ENCODE assay signal across 8 cellular contexts in genomic region chr2:118310016-118310877, GRCh38.
DNase-seq lines count a peak whose midpoint lies in the region; ATAC-seq lines count a peak whose summit lies in the region.

No MANE protein-coding gene starts in this region.

- intact Hi-C loops in Right ventricle myocardium superior (cut with DNase I), result no loop called here
- intact Hi-C loops in Right ventricle myocardium inferior (cut with DNase I), result no loop called here

- H3K27ac ChIP-seq in duodenal mucosa (ENCODE audit: low read depth, low read length) (no peak overlapping the region), mesendoderm (ENCODE audit: low read depth, low read length) (no peak overlapping the region)

- H3K9ac ChIP-seq in duodenal mucosa (ENCODE audit: low read depth in 1 of 2, low read length in 2 of 2), result peak overlapping the region in 1 of 2 donors; percentile 29
- H3K9ac ChIP-seq in mesendoderm (ENCODE audit: low read length), result peak overlapping the region; percentile 66

- WGBS in mesendoderm (ENCODE audit: extremely low coverage, insufficient coverage, low lambda C conversion rate), result no CpG with 5 or more reads among the region's 57 CpGs

- H2AK5ac ChIP-seq in mesendoderm (ENCODE audit: low read length), result no peak overlapping the region

- no peak overlapping the region for H4K5ac ChIP-seq in mesendoderm (ENCODE audit: low read length)

- H3K23ac ChIP-seq in mesendoderm (ENCODE audit: low read length), result no peak overlapping the region

- peak overlapping the region; percentile 96 for H3K18ac ChIP-seq in mesendoderm (ENCODE audit: low read length)

- peak overlapping the region; percentile 95 for H3K4ac ChIP-seq in mesendoderm (ENCODE audit: low read depth, low read length)

- DNase-seq in Right ventricle myocardium superior, result no peak
- DNase-seq in Right ventricle myocardium inferior (ENCODE audit: missing footprints), result no peak
- DNase-seq in activated CD4-positive, alpha-beta T cell treated with anti-CD3 and anti-CD28 coated beads, Interleukin-2, amount 50 U/mL, for 1 hour, result peak; percentile 59
- DNase-seq in mesendoderm, result peak; percentile 87
- peak; percentile 28 for DNase-seq in stimulated activated CD8-positive, alpha-beta memory T cell treated with anti-CD3 and anti-CD28 coated beads, Interleukin-12 subunit alpha, Interleukin-12 subunit beta, amount 100 ng/mL, for 24 hours (ENCODE audit: extremely low read depth)
- no peak for DNase-seq in SHP77 treated with DMSO at 0.1 percent for 48 hours (lab: John Stamatoyannopoulos, UW)

- no peak overlapping the region for H2BK15ac ChIP-seq in mesendoderm (replicated peaks; ENCODE audit: low read depth)

- H3K4me1 ChIP-seq in duodenal mucosa (ENCODE audit: control insufficient read depth in 1 of 2, insufficient read depth in 2 of 2, low read length in 2 of 2), result peaks cover 0 to 4% of the 10 kb centered on the region in 2 donors
- H3K4me1 ChIP-seq in mesendoderm (ENCODE audit: control insufficient read depth, low read depth, low read length), result no peaks in the 10 kb centered on the region

- no peaks in the 10 kb centered on the region for H3K79me2 ChIP-seq in mesendoderm (ENCODE audit: control insufficient read depth, insufficient read depth, low read length)

- H3K36me3 ChIP-seq in duodenal mucosa (ENCODE audit: control insufficient read depth in 1 of 2, insufficient read depth in 2 of 2, low read length in 2 of 2) (no peaks in the 10 kb centered on the region), mesendoderm (ENCODE audit: control insufficient read depth, insufficient read depth, low read length) (no peaks in the 10 kb centered on the region)

- H2BK5ac ChIP-seq in mesendoderm (ENCODE audit: low read length), result peak overlapping the region; percentile 37

- no peaks in the 10 kb centered on the region for H3K79me1 ChIP-seq in mesendoderm (ENCODE audit: low read length)

- H3K4me3 ChIP-seq in duodenal mucosa (ENCODE audit: low read depth in 1 of 2, low read length in 2 of 2) (peak overlapping the region; percentile 60 to 66), mesendoderm (ENCODE audit: low read length) (no peak overlapping the region)

- H3K9me3 ChIP-seq in duodenal mucosa (ENCODE audit: control insufficient read depth in 1 of 2, low read length in 2 of 2), result no peaks in the 10 kb centered on the region

- H3K27me3 ChIP-seq in duodenal mucosa (ENCODE audit: control insufficient read depth in 1 of 2, insufficient read depth in 2 of 2, low read length in 2 of 2) (peaks cover 10 to 24% of the 10 kb centered on the region in 2 donors), mesendoderm (ENCODE audit: insufficient read depth, low read length, poor library complexity) (no peaks in the 10 kb centered on the region)

- no peak overlapping the region for H4K8ac ChIP-seq in mesendoderm (ENCODE audit: low read depth, low read length)

- peak overlapping the region; percentile 46 for H3K4me2 ChIP-seq in mesendoderm (ENCODE audit: low read length)

- peak; percentile 39 for ATAC-seq in Right ventricle myocardium superior (ENCODE audit: poor library complexity)
- no peak for ATAC-seq in Right ventricle myocardium inferior
- ATAC-seq in HG03460 (IDR thresholded peaks at IDR 0.05; ENCODE audit: unreplicated experiment), result peak; percentile 69

- peak overlapping the region; percentile 80 for H3K56ac ChIP-seq in mesendoderm (ENCODE audit: low read length)

- H2BK120ac ChIP-seq in mesendoderm (ENCODE audit: low read depth, low read length), result peak overlapping the region; percentile 95

Comparison
In these comparisons a context has a peak if more than half of its experiments do, and no peak if none do; other contexts are left out.
1. DNase-seq: peak in activated CD4-positive, alpha-beta T cell treated with anti-CD3 and anti-CD28 coated beads, Interleukin-2, amount 50 U/mL, for 1 hour (single experiment), mesendoderm (single experiment) and stimulated activated CD8-positive, alpha-beta memory T cell treated with anti-CD3 and anti-CD28 coated beads, Interleukin-12 subunit alpha, Interleukin-12 subunit beta, amount 100 ng/mL, for 24 hours (single experiment); none in Right ventricle myocardium superior (single experiment), Right ventricle myocardium inferior (single experiment) and SHP77 treated with DMSO at 0.1 percent for 48 hours (single experiment).